17 cellular contexts compared by ENCODE assay signal in genomic region chr1:74467786-74468377, GRCh38. TPM values are rescaled to one million over a fixed set of nuclear protein-coding genes. Genes with fewer than 3 reads are reported as not detected.
DNase-seq lines count a peak whose midpoint lies in the region; ATAC-seq and TF ChIP-seq lines count a peak whose summit lies in the region.
"Had no signal": no experiment of that assay in that cellular context is flagged by ENCODE, and none has a peak within 500 bp of the region (broad histone marks: within the 10 kb centered on the region; RNA-seq: fewer than 3 reads in every experiment).

No MANE protein-coding gene starts in this region.

- intact Hi-C loops in PC-3 (cut with micrococcal nuclease): loop anchor here (2.0 to 10.0 kb wide), 3 partner anchors 113 to 627 kb away; no protein-coding TSS in a partner anchor

- H3K9me2 ChIP-seq in PC-3 (replicated peaks; ENCODE audit: low read length): no peaks in the 10 kb centered on the region

- no peak overlapping the region for H3K4me3 Mint-ChIP-seq in activated CD8-positive, alpha-beta memory T cell treated with anti-CD3 and anti-CD28 coated beads, Interleukin-2, amount 10 ng/mL, durations not matched to agents 7 days and 5 days
- H3K4me3 Mint-ChIP-seq: activated naive CD8-positive, alpha-beta T cell; CD14-positive monocyte; mesothelial cell of epicardium had no signal

- H4K20me1 ChIP-seq in PC-3 (ENCODE audit: low read length): no peaks in the 10 kb centered on the region

- H3K36me3 Mint-ChIP-seq in activated CD8-positive, alpha-beta memory T cell treated with anti-CD3 and anti-CD28 coated beads, Interleukin-2, amount 10 ng/mL, durations not matched to agents 7 days and 5 days: no peaks in the 10 kb centered on the region
- H3K36me3 Mint-ChIP-seq: activated naive CD8-positive, alpha-beta T cell; CD14-positive monocyte; mesothelial cell of epicardium had no signal

- no peak overlapping the region for H3K27ac Mint-ChIP-seq in activated CD8-positive, alpha-beta memory T cell treated with anti-CD3 and anti-CD28 coated beads, Interleukin-2, amount 10 ng/mL, durations not matched to agents 7 days and 5 days
- H3K27ac Mint-ChIP-seq: activated naive CD8-positive, alpha-beta T cell; CD14-positive monocyte; mesothelial cell of epicardium had no signal

- peaks cover 9% of the 10 kb centered on the region; the same call in 1 of the 2 replicates for H3K4me1 ChIP-seq in PC-3 (ENCODE audit: insufficient read depth, low read length)
- H3K4me1 ChIP-seq in foreskin keratinocyte: no peaks in the 10 kb centered on the region
- H3K4me1 ChIP-seq: thyroid gland had no signal

- peaks cover 14% of the 10 kb centered on the region for H3K27me3 Mint-ChIP-seq in activated CD8-positive, alpha-beta memory T cell treated with anti-CD3 and anti-CD28 coated beads, Interleukin-2, amount 10 ng/mL, durations not matched to agents 7 days and 5 days
- H3K27me3 Mint-ChIP-seq: activated naive CD8-positive, alpha-beta T cell had no signal

- no peaks in the 10 kb centered on the region for H3F3A ChIP-seq in PC-3 (ENCODE audit: low read length, unreplicated experiment)

- DNase-seq in H4 (ENCODE audit: low spot score) (peak; percentile 20), MV-4-11 (lab: John Stamatoyannopoulos, UW) (peak; percentile 6), PC-3 (peak; percentile 44), foreskin keratinocyte (peak; percentile 10 to 20), kidney glomerular epithelial cell (lab: John Stamatoyannopoulos, UW) (no peak)
- DNase-seq in central memory CD4-positive, alpha-beta T cell: no peak
- no peak for DNase-seq in activated CD8-positive, alpha-beta memory T cell treated with anti-CD3 and anti-CD28 coated beads, Interleukin-2, amount 10 ng/mL, durations not matched to agents 7 days and 5 days
- DNase-seq: activated CD8-positive, alpha-beta memory T cell treated with anti-CD3 and anti-CD28 coated beads, Interleukin-2, amount 50 U/mL, for 4 hours; GF-D8; NCI-H187 treated with DMSO at 0.1 percent for 48 hours; ovary; stimulated activated CD4-positive, alpha-beta T cell treated with anti-CD3 and anti-CD28 coated beads, Interleukin-12 subunit alpha, Interleukin-12 subunit beta, amount 100 ng/mL, for 4 hours; thyroid gland had no signal

- no peak overlapping the region for H3K27ac ChIP-seq in PC-3 (ENCODE audit: low read length)
- no peak overlapping the region for H3K27ac ChIP-seq in foreskin keratinocyte
- H3K27ac ChIP-seq: coronary artery, ovary, thyroid gland had no signal

- peaks cover 29% of the 10 kb centered on the region for H3K27me3 ChIP-seq in PC-3 (ENCODE audit: low read length)
- H3K27me3 ChIP-seq in foreskin keratinocyte: no peaks in the 10 kb centered on the region
- H3K27me3 ChIP-seq: ovary, thyroid gland had no signal

- H3K36me3 ChIP-seq in PC-3 (ENCODE audit: low read depth, low read length): no peaks in the 10 kb centered on the region
- H3K36me3 ChIP-seq: ovary, thyroid gland had no signal

- H3K9ac ChIP-seq in PC-3 (ENCODE audit: low read length): no peak overlapping the region

- TF ChIP-seq CTCF in PC-3 (conservative IDR thresholded peaks at IDR 0.05; ENCODE audit: low read depth, low read length) (no peak), foreskin keratinocyte (conservative IDR thresholded peaks at IDR 0.05) (no peak)

- no peaks in the 10 kb centered on the region for H3K9me3 Mint-ChIP-seq in activated CD8-positive, alpha-beta memory T cell treated with anti-CD3 and anti-CD28 coated beads, Interleukin-2, amount 10 ng/mL, durations not matched to agents 7 days and 5 days (ENCODE audit: low read depth)
- H3K9me3 Mint-ChIP-seq: mesothelial cell of epicardium had no signal

- CTCF ChIA-PET in PC-3 (lab: Charles Lee): no interaction called here
- CTCF ChIA-PET in activated CD8-positive, alpha-beta memory T cell treated with anti-CD3 and anti-CD28 coated beads, Interleukin-2, amount 10 ng/mL, durations not matched to agents 7 days and 5 days (lab: Charles Lee): interaction anchor here (1.0 kb wide), 1 partner anchor 36 kb away, joined by 3 read pairs; no protein-coding TSS in a partner anchor

- H2AFZ ChIP-seq in PC-3 (ENCODE audit: low read length): no peak overlapping the region

- H3K4me1 Mint-ChIP-seq in activated CD8-positive, alpha-beta memory T cell treated with anti-CD3 and anti-CD28 coated beads, Interleukin-2, amount 10 ng/mL, durations not matched to agents 7 days and 5 days: peaks cover 7% of the 10 kb centered on the region
- H3K4me1 Mint-ChIP-seq: CD14-positive monocyte had no signal

- BruUV-seq in PC-3 (replicated peaks; lab: Mats Ljungman, UMichigan): no TSS peak

- H3K4me3 ChIP-seq in PC-3 (ENCODE audit: low read length): no peak overlapping the region
- H3K4me3 ChIP-seq: coronary artery, ovary, thyroid gland had no signal

- POLR2A ChIA-PET in PC-3 (lab: Charles Lee; ENCODE audit: unreplicated experiment): no interaction called here

- H3K79me2 ChIP-seq in PC-3 (ENCODE audit: low read length): no peaks in the 10 kb centered on the region

- ATAC-seq in PC-3: no peak
- ATAC-seq in foreskin keratinocyte: no peak
- ATAC-seq in activated CD8-positive, alpha-beta memory T cell treated with anti-CD3 and anti-CD28 coated beads, Interleukin-2, amount 10 ng/mL, durations not matched to agents 7 days and 5 days: no peak

- H3K4me2 ChIP-seq in PC-3 (ENCODE audit: low read length): no peak overlapping the region

- H3K9me3 ChIP-seq in PC-3 (ENCODE audit: low read length): no peaks in the 10 kb centered on the region
- H3K9me3 ChIP-seq: ovary, thyroid gland had no signal

RNA-seq across cellular contexts. Expression of gene LRRC53, which starts 44.5 kb away (rescaled TPM):
- total RNA-seq in H4 (2014; rRNA removed; shearing (Covaris generic)): not detected in 2 replicates
- total RNA-seq in PC-3 (2014; rRNA removed) (not detected in 2 replicates), foreskin keratinocyte (not detected in 2 replicates)
- not detected in 2 replicates for polyA plus RNA-seq in foreskin keratinocyte
- total RNA-seq in activated CD8-positive, alpha-beta memory T cell treated with anti-CD3 and anti-CD28 coated beads, Interleukin-2, amount 10 ng/mL, durations not matched to agents 7 days and 5 days: not detected
- total RNA-seq: mesothelial cell of epicardium, ovary, thyroid gland had no signal
- polyA plus RNA-seq: CD14-positive monocyte, ovary had no signal

Comparison
In these comparisons a context has a peak if more than half of its experiments do, and no peak if none do; other contexts are left out.
1. DNase-seq: peak in H4 (single experiment), MV-4-11 (single experiment), PC-3 (single experiment) and foreskin keratinocyte (2 of 2); none in central memory CD4-positive, alpha-beta T cell (single experiment), kidney glomerular epithelial cell (single experiment) and activated CD8-positive, alpha-beta memory T cell treated with anti-CD3 and anti-CD28 coated beads, Interleukin-2, amount 10 ng/mL, durations not matched to agents 7 days and 5 days (single experiment).